13 cellular contexts compared by ENCODE assay signal in genomic region chr11:6674198-6674597, GRCh38.
"Had no signal": no experiment of that assay in that cellular context is flagged by ENCODE, and none has a peak within 500 bp of the region (broad histone marks: within the 10 kb centered on the region; RNA-seq: fewer than 3 reads in every experiment).

No MANE protein-coding gene starts in this region.

- H3K4me3 Mint-ChIP-seq: natural killer cell; stimulated activated effector memory CD8-positive, alpha-beta T cell treated with anti-CD3 and anti-CD28 coated beads, Interleukin-12 subunit alpha, Interleukin-12 subunit beta, amount 100 ng/mL, for 72 hours had no signal

- H3K27ac Mint-ChIP-seq: natural killer cell; stimulated activated effector memory CD8-positive, alpha-beta T cell treated with anti-CD3 and anti-CD28 coated beads, Interleukin-12 subunit alpha, Interleukin-12 subunit beta, amount 100 ng/mL, for 72 hours had no signal

- H3K36me3 ChIP-seq: cardiac muscle cell, WERI-Rb-1 had no signal

- H3K27ac ChIP-seq: cardiac muscle cell, WERI-Rb-1 had no signal

- H3K4me3 ChIP-seq: cardiac muscle cell, dorsolateral prefrontal cortex had no signal

- H3K27me3 ChIP-seq: cardiac muscle cell, dorsolateral prefrontal cortex had no signal

- H3K36me3 Mint-ChIP-seq: natural killer cell had no signal

- H3K9me3 Mint-ChIP-seq: natural killer cell; stimulated activated effector memory CD8-positive, alpha-beta T cell treated with anti-CD3 and anti-CD28 coated beads, Interleukin-12 subunit alpha, Interleukin-12 subunit beta, amount 100 ng/mL, for 72 hours had no signal

- ATAC-seq: esophagus mucosa, natural killer cell had no signal

- DNase-seq: activated CD4-positive, alpha-beta T cell treated with anti-CD3 and anti-CD28 coated beads for 4 hours; activated gamma-delta T cell treated with Interleukin-2 at 50 U/mL for 16 hours; activated T-cell treated with anti-CD3 and anti-CD28 coated beads, Interleukin-2, amount 50 U/mL, for 48 hours; dorsolateral prefrontal cortex; hypothalamus; natural killer cell; nucleus accumbens; posterior cingulate gyrus; retina; WERI-Rb-1 had no signal
